ENCODE assay signal across 10 cellular contexts in the genomic region with DNA sequence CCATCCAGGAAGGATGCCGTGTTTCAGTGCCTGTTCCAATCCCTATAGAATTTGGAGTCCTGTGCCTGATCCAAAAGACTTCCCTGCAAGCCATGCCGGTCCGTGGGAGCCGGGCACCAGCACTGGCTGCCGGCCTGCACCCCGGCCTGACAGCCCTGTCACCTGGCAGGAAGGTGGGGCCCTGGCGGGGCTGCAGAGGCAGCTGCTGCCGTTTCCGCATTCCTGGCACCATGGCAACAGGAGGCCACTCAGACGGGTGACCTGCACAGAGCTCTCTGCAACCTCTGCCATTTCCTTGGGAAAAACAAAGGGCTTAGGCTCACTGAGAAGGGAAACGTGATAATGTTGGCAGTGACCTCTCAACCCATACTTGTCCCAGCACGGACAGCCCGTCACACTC.
DNase-seq lines count a peak whose midpoint lies in the region; ATAC-seq and TF ChIP-seq lines count a peak whose summit lies in the region.
"Had no signal": no experiment of that assay in that cellular context is flagged by ENCODE, and none has a peak within 500 bp of the region (broad histone marks: within the 10 kb centered on the region; RNA-seq: fewer than 3 reads in every experiment).

No MANE protein-coding gene starts in this region.

- no peaks in the 10 kb centered on the region for H3K4me1 ChIP-seq in BE2C

- intact Hi-C loops in left colon (cut with DNase I, micrococcal nuclease), result no loop called here

- peak overlapping the region; percentile 89 for H3K27ac Mint-ChIP-seq in WTC11
- H3K27ac Mint-ChIP-seq: activated naive CD4-positive, alpha-beta T cell treated with anti-CD3 and anti-CD28 coated beads, Interleukin-2, amount 50 U/mL, for 24 hours had no signal

- peak; percentile 95 for ATAC-seq in WTC11
- peak; percentile 100 for ATAC-seq in left colon
- no peak for ATAC-seq in HG02678 (IDR thresholded peaks at IDR 0.05; ENCODE audit: unreplicated experiment)

- H3K36me3 ChIP-seq in BE2C, result no peaks in the 10 kb centered on the region
- H3K36me3 ChIP-seq: uterus had no signal

- POLR2A ChIA-PET in WTC11 (lab: Charles Lee), result interaction anchor here (1.0 kb wide), 1 partner anchor 11 kb away, joined by 3 read pairs; no protein-coding TSS in a partner anchor

- H3K27me3 ChIP-seq in BE2C, result no peaks in the 10 kb centered on the region
- H3K27me3 ChIP-seq: uterus had no signal

- TF ChIP-seq CTCF in BE2C (IDR thresholded peaks at IDR 0.05; ENCODE audit: low read depth, low read length) (no peak), WTC11 (IDR thresholded peaks at IDR 0.05) (no peak)

- no peaks in the 10 kb centered on the region for H3K9me3 Mint-ChIP-seq in WTC11
- H3K9me3 Mint-ChIP-seq: activated naive CD4-positive, alpha-beta T cell treated with anti-CD3 and anti-CD28 coated beads, Interleukin-2, amount 50 U/mL, for 24 hours had no signal

- DNase-seq in BE2C (peak; percentile 15), HuH-7.5 (ENCODE audit: low spot score) (peak; percentile 71), WTC11 (ENCODE audit: low spot score) (peak; percentile 81), left colon (peak; percentile 85 to 90), NCI-H446 treated with DMSO at 0.1 percent for 48 hours (lab: John Stamatoyannopoulos, UW) (no peak), NCI-H446 (lab: John Stamatoyannopoulos, UW) (no peak)
- no peak for DNase-seq in stimulated activated naive CD4-positive, alpha-beta T cell (lab: John Stamatoyannopoulos, UW)

- no peaks in the 10 kb centered on the region for H3K27me3 Mint-ChIP-seq in WTC11 (ENCODE audit: low read depth)
- H3K27me3 Mint-ChIP-seq: activated naive CD4-positive, alpha-beta T cell treated with anti-CD3 and anti-CD28 coated beads, Interleukin-2, amount 50 U/mL, for 24 hours had no signal

- H3K36me3 Mint-ChIP-seq in WTC11, result no peaks in the 10 kb centered on the region
- H3K36me3 Mint-ChIP-seq: activated naive CD4-positive, alpha-beta T cell treated with anti-CD3 and anti-CD28 coated beads, Interleukin-2, amount 50 U/mL, for 24 hours had no signal

- no peak overlapping the region for H3K4me3 ChIP-seq in BE2C (ENCODE audit: low read depth, low read length)
- H3K4me3 ChIP-seq: uterus had no signal

- CTCF ChIA-PET in WTC11 (lab: Charles Lee), result interaction anchor here (0.8 to 1.5 kb wide), 12 partner anchors 8 to 233 kb away, joined by 3 to 6 read pairs (median 3); no protein-coding TSS in a partner anchor

- no peak overlapping the region; the same call in 1 of the 2 replicates for H3K4me3 Mint-ChIP-seq in WTC11
- H3K4me3 Mint-ChIP-seq: activated naive CD4-positive, alpha-beta T cell treated with anti-CD3 and anti-CD28 coated beads, Interleukin-2, amount 50 U/mL, for 24 hours had no signal

- H3K9me3 ChIP-seq in BE2C, result no peaks in the 10 kb centered on the region
- H3K9me3 ChIP-seq: uterus had no signal

- H3K4me1 Mint-ChIP-seq in WTC11, result peaks cover 32% of the 10 kb centered on the region

TF ChIP-seq in WTC11, 78 proteins besides CTCF, POLR2A, EP300 and RAD21:
- TF ChIP-seq, protein P1, sequence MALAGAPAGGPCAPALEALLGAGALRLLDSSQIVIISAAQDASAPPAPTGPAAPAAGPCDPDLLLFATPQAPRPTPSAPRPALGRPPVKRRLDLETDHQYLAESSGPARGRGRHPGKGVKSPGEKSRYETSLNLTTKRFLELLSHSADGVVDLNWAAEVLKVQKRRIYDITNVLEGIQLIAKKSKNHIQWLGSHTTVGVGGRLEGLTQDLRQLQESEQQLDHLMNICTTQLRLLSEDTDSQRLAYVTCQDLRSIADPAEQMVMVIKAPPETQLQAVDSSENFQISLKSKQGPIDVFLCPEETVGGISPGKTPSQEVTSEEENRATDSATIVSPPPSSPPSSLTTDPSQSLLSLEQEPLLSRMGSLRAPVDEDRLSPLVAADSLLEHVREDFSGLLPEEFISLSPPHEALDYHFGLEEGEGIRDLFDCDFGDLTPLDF (CRISPR knock-in tag; IDR thresholded peaks at IDR 0.05), result 0 out of 2 replicates have a peak, but pooled peaks have one; percentile 27
- TF ChIP-seq, protein P2, sequence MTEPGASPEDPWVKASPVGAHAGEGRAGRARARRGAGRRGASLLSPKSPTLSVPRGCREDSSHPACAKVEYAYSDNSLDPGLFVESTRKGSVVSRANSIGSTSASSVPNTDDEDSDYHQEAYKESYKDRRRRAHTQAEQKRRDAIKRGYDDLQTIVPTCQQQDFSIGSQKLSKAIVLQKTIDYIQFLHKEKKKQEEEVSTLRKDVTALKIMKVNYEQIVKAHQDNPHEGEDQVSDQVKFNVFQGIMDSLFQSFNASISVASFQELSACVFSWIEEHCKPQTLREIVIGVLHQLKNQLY (CRISPR knock-in tag; IDR thresholded peaks at IDR 0.05), result no peak
- TF ChIP-seq, protein P3, sequence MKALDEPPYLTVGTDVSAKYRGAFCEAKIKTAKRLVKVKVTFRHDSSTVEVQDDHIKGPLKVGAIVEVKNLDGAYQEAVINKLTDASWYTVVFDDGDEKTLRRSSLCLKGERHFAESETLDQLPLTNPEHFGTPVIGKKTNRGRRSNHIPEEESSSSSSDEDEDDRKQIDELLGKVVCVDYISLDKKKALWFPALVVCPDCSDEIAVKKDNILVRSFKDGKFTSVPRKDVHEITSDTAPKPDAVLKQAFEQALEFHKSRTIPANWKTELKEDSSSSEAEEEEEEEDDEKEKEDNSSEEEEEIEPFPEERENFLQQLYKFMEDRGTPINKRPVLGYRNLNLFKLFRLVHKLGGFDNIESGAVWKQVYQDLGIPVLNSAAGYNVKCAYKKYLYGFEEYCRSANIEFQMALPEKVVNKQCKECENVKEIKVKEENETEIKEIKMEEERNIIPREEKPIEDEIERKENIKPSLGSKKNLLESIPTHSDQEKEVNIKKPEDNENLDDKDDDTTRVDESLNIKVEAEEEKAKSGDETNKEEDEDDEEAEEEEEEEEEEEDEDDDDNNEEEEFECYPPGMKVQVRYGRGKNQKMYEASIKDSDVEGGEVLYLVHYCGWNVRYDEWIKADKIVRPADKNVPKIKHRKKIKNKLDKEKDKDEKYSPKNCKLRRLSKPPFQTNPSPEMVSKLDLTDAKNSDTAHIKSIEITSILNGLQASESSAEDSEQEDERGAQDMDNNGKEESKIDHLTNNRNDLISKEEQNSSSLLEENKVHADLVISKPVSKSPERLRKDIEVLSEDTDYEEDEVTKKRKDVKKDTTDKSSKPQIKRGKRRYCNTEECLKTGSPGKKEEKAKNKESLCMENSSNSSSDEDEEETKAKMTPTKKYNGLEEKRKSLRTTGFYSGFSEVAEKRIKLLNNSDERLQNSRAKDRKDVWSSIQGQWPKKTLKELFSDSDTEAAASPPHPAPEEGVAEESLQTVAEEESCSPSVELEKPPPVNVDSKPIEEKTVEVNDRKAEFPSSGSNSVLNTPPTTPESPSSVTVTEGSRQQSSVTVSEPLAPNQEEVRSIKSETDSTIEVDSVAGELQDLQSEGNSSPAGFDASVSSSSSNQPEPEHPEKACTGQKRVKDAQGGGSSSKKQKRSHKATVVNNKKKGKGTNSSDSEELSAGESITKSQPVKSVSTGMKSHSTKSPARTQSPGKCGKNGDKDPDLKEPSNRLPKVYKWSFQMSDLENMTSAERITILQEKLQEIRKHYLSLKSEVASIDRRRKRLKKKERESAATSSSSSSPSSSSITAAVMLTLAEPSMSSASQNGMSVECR (CRISPR knock-in tag; IDR thresholded peaks at IDR 0.05; ENCODE audit: borderline replicate concordance), result peak; percentile 80; the same call in 1 of the 2 replicates
- TF ChIP-seq TEAD1 (CRISPR knock-in tag; IDR thresholded peaks at IDR 0.05) (peak; percentile 91; the same call in 1 of the 2 replicates), TEAD4 (CRISPR knock-in tag; IDR thresholded peaks at IDR 0.05) (peak; percentile 84; the same call in 1 of the 2 replicates)

Comparison
In these comparisons a context has a peak if more than half of its experiments do, and no peak if none do; other contexts are left out.
1. DNase-seq: peak in BE2C (single experiment), HuH-7.5 (single experiment), WTC11 (single experiment) and left colon (2 of 2); none in NCI-H446 treated with DMSO at 0.1 percent for 48 hours (single experiment), NCI-H446 (0 of 2) and stimulated activated naive CD4-positive, alpha-beta T cell (0 of 6).